Comparison of ENCODE assay signal across 1 cellular context in genomic region chr2:70301344-70302194, GRCh38.
A peak's percentile ranks its signal among the peaks of the same experiment; 100 is the strongest.
TF ChIP-seq lines count a peak whose summit lies in the region.

Gene FAM136A, minus strand, starts transcription at chr2:70302067. Its CDS starts 56 bp downstream, at chr2:70302011.

TF ChIP-seq in HepG2, 621 proteins besides CTCF, POLR2A, EP300 and RAD21 (continued from another document and continues in another):
- TF ChIP-seq E2F5 (CRISPR knock-in tag; conservative IDR thresholded peaks at IDR 0.05): no peak; the same call in 1 of the 2 replicates
- no peak for TF ChIP-seq HCFC1 (IDR thresholded peaks at IDR 0.05; ENCODE audit: low read depth, low read length)
- TF ChIP-seq FOSL1 (CRISPR knock-in tag; IDR thresholded peaks at IDR 0.05; ENCODE audit: borderline replicate concordance): peak; percentile 59; the same call in 1 of the 2 replicates
- no peak for TF ChIP-seq CBX1 (IDR thresholded peaks at IDR 0.05; ENCODE audit: low read depth)
- peak; percentile 79; the same call in 1 of the 2 replicates for TF ChIP-seq ZNF773 (CRISPR knock-in tag; IDR thresholded peaks at IDR 0.05; ENCODE audit: borderline replicate concordance)
- peak; percentile 94 for TF ChIP-seq ZNF704 (CRISPR knock-in tag; IDR thresholded peaks at IDR 0.05; ENCODE audit: borderline replicate concordance)
- 0 out of 2 replicates have a peak, but pooled peaks have one; percentile 22 for TF ChIP-seq ARNT2 (CRISPR knock-in tag; IDR thresholded peaks at IDR 0.05; ENCODE audit: low read depth)
- no peak for TF ChIP-seq RBM39 (IDR thresholded peaks at IDR 0.05; ENCODE audit: low read depth, low read length, poor library complexity, severe bottlenecking)
- no peak for TF ChIP-seq ZNF597 (CRISPR knock-in tag; IDR thresholded peaks at IDR 0.05)
- no peak; the same call in 1 of the 2 replicates for TF ChIP-seq ARID3A (IDR thresholded peaks at IDR 0.05; ENCODE audit: low read depth, low read length)
- TF ChIP-seq SNAPC2 (CRISPR knock-in tag; IDR thresholded peaks at IDR 0.05): peak; percentile 54; the same call in 1 of the 2 replicates
- peak; percentile 73; the same call in 1 of the 2 replicates for TF ChIP-seq ZNF614 (CRISPR knock-in tag; IDR thresholded peaks at IDR 0.05; ENCODE audit: borderline replicate concordance)
- TF ChIP-seq NFE2L2 (IDR thresholded peaks at IDR 0.05; ENCODE audit: low read length): no peak
- TF ChIP-seq REPIN1 (CRISPR knock-in tag; IDR thresholded peaks at IDR 0.05; ENCODE audit: borderline replicate concordance, low read depth): peak; percentile 72
- TF ChIP-seq BRF2 (CRISPR knock-in tag; IDR thresholded peaks at IDR 0.05): peak; percentile 89; the same call in 1 of the 2 replicates
- peak; percentile 91 for TF ChIP-seq HNRNPK (IDR thresholded peaks at IDR 0.05; ENCODE audit: low read depth, low read length, poor library complexity, severe bottlenecking)
- TF ChIP-seq ZNF749 (CRISPR knock-in tag; IDR thresholded peaks at IDR 0.05; ENCODE audit: borderline replicate concordance): peak; percentile 74
- peak; percentile 29 for TF ChIP-seq DNMT3B (CRISPR knock-in tag; conservative IDR thresholded peaks at IDR 0.05)
- peak; percentile 95; the same call in 1 of the 2 replicates for TF ChIP-seq CAMTA2 (CRISPR knock-in tag; IDR thresholded peaks at IDR 0.05; ENCODE audit: borderline replicate concordance)
- TF ChIP-seq ZNF33B (CRISPR knock-in tag; IDR thresholded peaks at IDR 0.05): peak; percentile 83; the same call in 1 of the 2 replicates
- peak; percentile 17; the same call in 1 of the 2 replicates for TF ChIP-seq SKIL (CRISPR knock-in tag; IDR thresholded peaks at IDR 0.05; ENCODE audit: borderline replicate concordance)
- TF ChIP-seq CBFB (CRISPR knock-in tag; IDR thresholded peaks at IDR 0.05): peak; percentile 62; the same call in 1 of the 2 replicates
- peak; percentile 97; the same call in 1 of the 2 replicates for TF ChIP-seq ZNF772 (CRISPR knock-in tag; IDR thresholded peaks at IDR 0.05)
- no peak for TF ChIP-seq ATF7 (IDR thresholded peaks at IDR 0.05)
- TF ChIP-seq ATF7 (CRISPR knock-in tag; IDR thresholded peaks at IDR 0.05): no peak
- peak; percentile 77 for TF ChIP-seq BRCA1 (CRISPR knock-in tag; IDR thresholded peaks at IDR 0.05)
- TF ChIP-seq FOXO1 (CRISPR knock-in tag; IDR thresholded peaks at IDR 0.05): no peak; the same call in 1 of the 2 replicates
- TF ChIP-seq MAFG (CRISPR knock-in tag; IDR thresholded peaks at IDR 0.05): no peak
- no peak; the same call in 1 of the 2 replicates for TF ChIP-seq PLSCR1 (CRISPR knock-in tag; IDR thresholded peaks at IDR 0.05; ENCODE audit: borderline replicate concordance)
- TF ChIP-seq NR2F2 (IDR thresholded peaks at IDR 0.05; ENCODE audit: borderline replicate concordance, low read depth): peak; percentile 82
- peak; percentile 92; the same call in 1 of the 2 replicates for TF ChIP-seq KLF13 (CRISPR knock-in tag; IDR thresholded peaks at IDR 0.05)
- peak; percentile 87 for TF ChIP-seq TAF15 (IDR thresholded peaks at IDR 0.05; ENCODE audit: low read depth, low read length, poor library complexity, severe bottlenecking)
- TF ChIP-seq ZSCAN31 (CRISPR knock-in tag; IDR thresholded peaks at IDR 0.05; ENCODE audit: low read depth): peak; percentile 73; the same call in 1 of the 2 replicates
- no peak for TF ChIP-seq ATF1 (CRISPR knock-in tag; IDR thresholded peaks at IDR 0.05)
- TF ChIP-seq STAT5B (CRISPR knock-in tag; IDR thresholded peaks at IDR 0.05): no peak; the same call in 1 of the 2 replicates
- TF ChIP-seq CENPT (CRISPR knock-in tag; IDR thresholded peaks at IDR 0.05; ENCODE audit: low read depth): 0 out of 2 replicates have a peak, but pooled peaks have one; percentile 48
- peak; percentile 69 for TF ChIP-seq ZSCAN29 (CRISPR knock-in tag; conservative IDR thresholded peaks at IDR 0.05)
- TF ChIP-seq KLF6 (CRISPR knock-in tag; IDR thresholded peaks at IDR 0.05): peak; percentile 59
- TF ChIP-seq TCF12 (IDR thresholded peaks at IDR 0.05): no peak
- peak; percentile 79 for TF ChIP-seq TCF12 (CRISPR knock-in tag; IDR thresholded peaks at IDR 0.05)
- peak; percentile 90 for TF ChIP-seq ZNF776 (CRISPR knock-in tag; IDR thresholded peaks at IDR 0.05)
- TF ChIP-seq ZNF383 (CRISPR knock-in tag; IDR thresholded peaks at IDR 0.05; ENCODE audit: borderline replicate concordance): 0 out of 2 replicates have a peak, but pooled peaks have one; percentile 55
- TF ChIP-seq ZNF564 (CRISPR knock-in tag; IDR thresholded peaks at IDR 0.05): peak; percentile 91
- TF ChIP-seq PITX1 (CRISPR knock-in tag; IDR thresholded peaks at IDR 0.05): peak; percentile 77; the same call in 1 of the 2 replicates
- peak; percentile 77 for TF ChIP-seq HDAC2 (CRISPR knock-in tag; IDR thresholded peaks at IDR 0.05)
- 0 out of 2 replicates have a peak, but pooled peaks have one; percentile 63 for TF ChIP-seq MLLT10 (CRISPR knock-in tag; IDR thresholded peaks at IDR 0.05)
- peak; percentile 86; the same call in 1 of the 2 replicates for TF ChIP-seq NR1H2 (CRISPR knock-in tag; IDR thresholded peaks at IDR 0.05; ENCODE audit: borderline replicate concordance, low read depth)
- no peak for TF ChIP-seq ZBTB21 (CRISPR knock-in tag; IDR thresholded peaks at IDR 0.05)
- peak; percentile 68 for TF ChIP-seq ZEB1 (IDR thresholded peaks at IDR 0.05; ENCODE audit: insufficient replicate concordance, low read depth)
- no peak for TF ChIP-seq SP2 (CRISPR knock-in tag; IDR thresholded peaks at IDR 0.05)
- TF ChIP-seq HDAC1 (CRISPR knock-in tag; IDR thresholded peaks at IDR 0.05): peak; percentile 88; the same call in 1 of the 2 replicates
- TF ChIP-seq SCMH1 (CRISPR knock-in tag; IDR thresholded peaks at IDR 0.05; ENCODE audit: borderline replicate concordance): no peak
- no peak for TF ChIP-seq ZNF780A (CRISPR knock-in tag; IDR thresholded peaks at IDR 0.05)
- 0 out of 2 replicates have a peak, but pooled peaks have one; percentile 77 for TF ChIP-seq TP53 (CRISPR knock-in tag; conservative IDR thresholded peaks at IDR 0.05)
- no peak; the same call in 1 of the 2 replicates for TF ChIP-seq LRRFIP1 (CRISPR knock-in tag; conservative IDR thresholded peaks at IDR 0.05)
- peak; percentile 73 for TF ChIP-seq KMT2B (CRISPR knock-in tag; IDR thresholded peaks at IDR 0.05)
